Comparison of ENCODE assay signal across 1 cellular context in the genomic region with DNA sequence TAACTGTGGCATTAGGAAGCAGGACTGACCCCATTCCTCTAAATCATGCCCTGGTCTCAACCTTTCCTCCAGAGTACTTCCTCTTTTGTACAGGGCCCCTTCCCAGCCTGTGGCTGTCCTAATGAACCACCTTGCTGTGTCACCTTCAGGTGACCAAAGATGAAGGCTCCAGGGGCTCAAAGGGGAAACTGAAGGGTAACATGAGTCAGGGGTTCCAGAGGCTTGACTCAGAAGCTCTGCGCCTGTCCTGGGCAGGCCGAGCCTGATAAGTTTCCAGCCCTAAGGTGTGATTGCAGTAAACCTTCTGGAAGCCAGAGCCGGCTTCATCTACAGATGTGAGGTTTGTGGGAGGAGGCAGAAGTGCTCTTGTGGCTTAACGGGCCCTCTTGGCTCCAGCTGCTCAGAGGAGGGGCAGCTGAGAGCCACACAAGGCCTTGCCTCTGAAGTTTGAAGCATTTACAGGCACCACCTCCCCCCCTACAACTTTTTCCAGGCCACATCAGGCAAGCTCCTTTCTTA.
A peak's percentile ranks its signal among the peaks of the same experiment; 100 is the strongest.
TF ChIP-seq lines count a peak whose summit lies in the region.

No MANE protein-coding gene starts in this region.

TF ChIP-seq in K562, 482 proteins besides CTCF, POLR2A, EP300 and RAD21 (continued from another document and continues in another):
- TF ChIP-seq TSHZ1 (CRISPR knock-in tag; IDR thresholded peaks at IDR 0.05) (peak; percentile 82), FOSL1 (tag; conservative IDR thresholded peaks at IDR 0.05) (peak; percentile 85), SMARCA4 (IDR thresholded peaks at IDR 0.05) (peak; percentile 73), SP2 (IDR thresholded peaks at IDR 0.05; ENCODE audit: extremely low read depth, low read depth, low read length, poor library complexity, severe bottlenecking) (no peak), MTA1 (IDR thresholded peaks at IDR 0.05; ENCODE audit: borderline replicate concordance) (peak; percentile 75; the same call in 1 of the 2 replicates), KDM1A (IDR thresholded peaks at IDR 0.05) (peak; percentile 69 to 85; a peak in 3 of 4 replicates), CBFA2T3 (IDR thresholded peaks at IDR 0.05) (peak; percentile 91), NR0B1 (IDR thresholded peaks at IDR 0.05; ENCODE audit: partially characterized antibody) (no peak), CTBP1 (IDR thresholded peaks at IDR 0.05; ENCODE audit: borderline replicate concordance) (peak; percentile 98), XRCC3 (IDR thresholded peaks at IDR 0.05) (no peak), TEAD4 (IDR thresholded peaks at IDR 0.05; ENCODE audit: low read length) (peak; percentile 73), TEAD4 (CRISPR knock-in tag; IDR thresholded peaks at IDR 0.05; ENCODE audit: borderline replicate concordance) (no peak), SOX6 (IDR thresholded peaks at IDR 0.05) (peak; percentile 71; the same call in 1 of the 2 replicates), ZBTB11 (CRISPR knock-in tag; IDR thresholded peaks at IDR 0.05) (no peak), JUNB (CRISPR knock-in tag; conservative IDR thresholded peaks at IDR 0.05) (no peak), ZNF12 (CRISPR knock-in tag; IDR thresholded peaks at IDR 0.05) (no peak), NR2C2 (CRISPR knock-in tag; IDR thresholded peaks at IDR 0.05) (no peak), NR2C2 (tag; IDR thresholded peaks at IDR 0.05) (peak; percentile 84), NFYB (IDR thresholded peaks at IDR 0.05; ENCODE audit: extremely low read depth, insufficient read length) (no peak), CGGBP1 (CRISPR knock-in tag; IDR thresholded peaks at IDR 0.05) (no peak), PHF20 (IDR thresholded peaks at IDR 0.05; ENCODE audit: partially characterized antibody) (no peak), SPI1 (IDR thresholded peaks at IDR 0.05; ENCODE audit: borderline replicate concordance, low read depth, low read length) (peak; percentile 84), DACH1 (IDR thresholded peaks at IDR 0.05; ENCODE audit: partially characterized antibody) (no peak), NR3C1 (CRISPR knock-in tag; IDR thresholded peaks at IDR 0.05) (no peak), SMC3 (conservative IDR thresholded peaks at IDR 0.05; ENCODE audit: insufficient read depth, low read depth, low read length) (no peak), NKRF (IDR thresholded peaks at IDR 0.05; ENCODE audit: borderline replicate concordance) (no peak), MBD2 (IDR thresholded peaks at IDR 0.05; ENCODE audit: borderline replicate concordance, low read depth) (0 out of 2 replicates have a peak, but pooled peaks have one; percentile 31), ZNF431 (CRISPR knock-in tag; IDR thresholded peaks at IDR 0.05) (no peak), CHD1 (IDR thresholded peaks at IDR 0.05; ENCODE audit: low read length) (no peak), ZNF445 (CRISPR knock-in tag; IDR thresholded peaks at IDR 0.05; ENCODE audit: low read depth) (no peak), ILF3 (IDR thresholded peaks at IDR 0.05; ENCODE audit: borderline replicate concordance) (no peak), ZBTB5 (IDR thresholded peaks at IDR 0.05) (no peak), TAL1 (IDR thresholded peaks at IDR 0.05) (peak; percentile 60), MEF2D (tag; conservative IDR thresholded peaks at IDR 0.05; ENCODE audit: low read depth) (peak; percentile 77), ZNF41 (CRISPR knock-in tag; conservative IDR thresholded peaks at IDR 0.05) (no peak), MTA2 (IDR thresholded peaks at IDR 0.05; ENCODE audit: low read depth) (no peak), UBTF (IDR thresholded peaks at IDR 0.05; ENCODE audit: borderline replicate concordance in 1 of 2, low read depth in 2 of 2, low read length in 2 of 2) (peak; percentile 59 to 86; a peak in 2 of 4 replicates)
- TF ChIP-seq, protein P1, sequence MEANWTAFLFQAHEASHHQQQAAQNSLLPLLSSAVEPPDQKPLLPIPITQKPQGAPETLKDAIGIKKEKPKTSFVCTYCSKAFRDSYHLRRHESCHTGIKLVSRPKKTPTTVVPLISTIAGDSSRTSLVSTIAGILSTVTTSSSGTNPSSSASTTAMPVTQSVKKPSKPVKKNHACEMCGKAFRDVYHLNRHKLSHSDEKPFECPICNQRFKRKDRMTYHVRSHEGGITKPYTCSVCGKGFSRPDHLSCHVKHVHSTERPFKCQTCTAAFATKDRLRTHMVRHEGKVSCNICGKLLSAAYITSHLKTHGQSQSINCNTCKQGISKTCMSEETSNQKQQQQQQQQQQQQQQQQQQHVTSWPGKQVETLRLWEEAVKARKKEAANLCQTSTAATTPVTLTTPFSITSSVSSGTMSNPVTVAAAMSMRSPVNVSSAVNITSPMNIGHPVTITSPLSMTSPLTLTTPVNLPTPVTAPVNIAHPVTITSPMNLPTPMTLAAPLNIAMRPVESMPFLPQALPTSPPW (CRISPR knock-in tag; IDR thresholded peaks at IDR 0.05): peak; percentile 54; the same call in 1 of the 2 replicates
- TF ChIP-seq, protein P2, sequence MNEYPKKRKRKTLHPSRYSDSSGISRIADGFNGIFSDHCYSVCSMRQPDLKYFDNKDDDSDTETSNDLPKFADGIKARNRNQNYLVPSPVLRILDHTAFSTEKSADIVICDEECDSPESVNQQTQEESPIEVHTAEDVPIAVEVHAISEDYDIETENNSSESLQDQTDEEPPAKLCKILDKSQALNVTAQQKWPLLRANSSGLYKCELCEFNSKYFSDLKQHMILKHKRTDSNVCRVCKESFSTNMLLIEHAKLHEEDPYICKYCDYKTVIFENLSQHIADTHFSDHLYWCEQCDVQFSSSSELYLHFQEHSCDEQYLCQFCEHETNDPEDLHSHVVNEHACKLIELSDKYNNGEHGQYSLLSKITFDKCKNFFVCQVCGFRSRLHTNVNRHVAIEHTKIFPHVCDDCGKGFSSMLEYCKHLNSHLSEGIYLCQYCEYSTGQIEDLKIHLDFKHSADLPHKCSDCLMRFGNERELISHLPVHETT (CRISPR knock-in tag; conservative IDR thresholded peaks at IDR 0.05 in 1 of 2, IDR thresholded peaks at IDR 0.05 in 1 of 2): 0 out of 4 replicates have a peak, but pooled peaks of 1 of the 2 experiments have one; percentile 45
- TF ChIP-seq, protein P3, sequence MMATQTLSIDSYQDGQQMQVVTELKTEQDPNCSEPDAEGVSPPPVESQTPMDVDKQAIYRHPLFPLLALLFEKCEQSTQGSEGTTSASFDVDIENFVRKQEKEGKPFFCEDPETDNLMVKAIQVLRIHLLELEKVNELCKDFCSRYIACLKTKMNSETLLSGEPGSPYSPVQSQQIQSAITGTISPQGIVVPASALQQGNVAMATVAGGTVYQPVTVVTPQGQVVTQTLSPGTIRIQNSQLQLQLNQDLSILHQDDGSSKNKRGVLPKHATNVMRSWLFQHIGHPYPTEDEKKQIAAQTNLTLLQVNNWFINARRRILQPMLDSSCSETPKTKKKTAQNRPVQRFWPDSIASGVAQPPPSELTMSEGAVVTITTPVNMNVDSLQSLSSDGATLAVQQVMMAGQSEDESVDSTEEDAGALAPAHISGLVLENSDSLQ (IDR thresholded peaks at IDR 0.05): peak; percentile 4; the same call in 1 of the 2 replicates
